Comparison of ENCODE assay signal across 8 cellular contexts in genomic region chr3:13895155-13896105, GRCh38. TPM values are rescaled to one million over a fixed set of nuclear protein-coding genes. Genes with fewer than 3 reads are reported as not detected.
A peak's percentile ranks its signal among the peaks of the same experiment; 100 is the strongest.
DNase-seq lines count a peak whose midpoint lies in the region; ATAC-seq and TF ChIP-seq lines count a peak whose summit lies in the region.

No MANE protein-coding gene starts in this region.

- H3K4me3 ChIP-seq in epithelial cell of esophagus (ENCODE audit: low read length) (peak overlapping the region; percentile 62), mononuclear cell (ENCODE audit: low read length) (peak overlapping the region; percentile 48)

- peaks cover 22% of the 10 kb centered on the region for H3K4me1 ChIP-seq in mononuclear cell (ENCODE audit: insufficient read depth, low read length)

- DNase-seq in AG20443 (ENCODE audit: low spot score): peak; percentile 99
- DNase-seq in NCI-H82 treated with DMSO at 0.1 percent for 48 hours (lab: John Stamatoyannopoulos, UW; ENCODE audit: unreplicated experiment): peak; percentile 52
- peak; percentile 88 for DNase-seq in activated T-cell treated with anti-CD3 and anti-CD28 coated beads for 4 hours
- DNase-seq in epithelial cell of esophagus (ENCODE audit: low read depth): peak; percentile 96
- peak; percentile 90 to 94 for DNase-seq in stimulated activated CD8-positive, alpha-beta memory T cell treated with anti-CD3 and anti-CD28 coated beads, Interleukin-15, amount 100 ng/mL, for 48 hours (ENCODE audit: low read depth in 2 of 2)

- ATAC-seq in GM19035 (IDR thresholded peaks at IDR 0.05; ENCODE audit: unreplicated experiment): peak; percentile 95
- ATAC-seq in HG03342 (IDR thresholded peaks at IDR 0.05; ENCODE audit: unreplicated experiment): peak; percentile 98

- no peak for TF ChIP-seq CTCF in epithelial cell of esophagus (IDR thresholded peaks at IDR 0.05; ENCODE audit: insufficient read depth, low read depth, low read length, missing control alignments)

- peaks cover 2% of the 10 kb centered on the region for H3K27me3 ChIP-seq in mononuclear cell (ENCODE audit: insufficient read depth, low read length)

- peaks cover 2% of the 10 kb centered on the region for H3K9me3 ChIP-seq in mononuclear cell (ENCODE audit: low read depth, low read length)

RNA-seq across cellular contexts. Expression of gene WNT7A, which starts 15.6 kb away (rescaled TPM):
- 4.8 TPM for total RNA-seq in mononuclear cell

Comparison
In these comparisons a context has a peak if more than half of its experiments do, and no peak if none do; other contexts are left out.
1. Peak in every context shown above with its lines: DNase-seq, ATAC-seq and H3K4me3 ChIP-seq.